In the genomic region with DNA sequence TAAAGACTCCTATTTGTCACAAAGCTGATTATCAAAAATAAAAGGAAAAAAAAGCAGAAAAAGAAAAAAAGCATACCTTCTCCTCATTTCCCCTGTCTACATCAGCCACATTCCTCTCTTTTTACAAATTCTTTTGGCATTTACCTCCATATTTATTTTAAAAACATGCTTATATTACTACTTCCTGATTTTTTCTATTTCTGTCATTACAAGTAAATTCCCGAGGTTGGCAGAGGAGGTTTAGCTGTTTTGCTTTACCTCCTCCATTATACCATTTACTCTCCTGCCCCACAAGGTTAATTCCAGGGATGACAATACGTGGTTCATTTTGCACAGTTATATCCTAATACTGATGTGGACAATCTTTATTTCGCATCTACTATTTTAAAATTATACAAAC, we compare ENCODE assay signal across 28 cellular contexts.
"Had no signal": no experiment of that assay in that cellular context is flagged by ENCODE, and none has a peak within 500 bp of the region (broad histone marks: within the 10 kb centered on the region; RNA-seq: fewer than 3 reads in every experiment).

No MANE protein-coding gene starts in this region.

- DNase-seq: activated CD4-positive, alpha-beta memory T cell treated with anti-CD3 and anti-CD28 coated beads, Interleukin-2, amount 10 ng/mL, durations not matched to agents 7 days and 5 days; activated CD4-positive, alpha-beta T cell treated with anti-CD3 and anti-CD28 coated beads for 1 hour; activated CD4-positive, alpha-beta T cell treated with anti-CD3 and anti-CD28 coated beads, Interleukin-2, amount 10 ng/mL, durations not matched to agents 7 days and 5 days; activated CD8-positive, alpha-beta memory T cell treated with anti-CD3 and anti-CD28 coated beads, Interleukin-2, amount 50 U/mL, for 48 hours; activated gamma-delta T cell treated with Interleukin-2 at 50 U/mL for 16 hours; activated naive CD4-positive, alpha-beta T cell treated with anti-CD3 and anti-CD28 coated beads, Interleukin-2, amount 50 U/mL, for 16 hours; activated T-cell treated with anti-CD3 and anti-CD28 coated beads, Interleukin-2, amount 50 U/mL, for 24 hours; caudate nucleus; effector memory CD4-positive, alpha-beta T cell; erythroblast; head of caudate nucleus; hypothalamus; immature natural killer cell; kidney; left colon; midbrain; naive thymus-derived CD4-positive, alpha-beta T cell; retina; stimulated activated CD4-positive, alpha-beta T cell treated with anti-CD3 and anti-CD28 coated beads, Interleukin-4, amount 100 ng/mL, for 24 hours; T-helper 2 cell; trophoblast cell had no signal

- H3K36me3 ChIP-seq: gastroesophageal sphincter, pancreas, prostate gland, thoracic aorta had no signal

- H3K4me3 Mint-ChIP-seq: activated CD4-positive, alpha-beta memory T cell treated with anti-CD3 and anti-CD28 coated beads, Interleukin-2, amount 10 ng/mL, durations not matched to agents 7 days and 5 days; activated CD4-positive, alpha-beta T cell treated with anti-CD3 and anti-CD28 coated beads, Interleukin-2, amount 10 ng/mL, durations not matched to agents 7 days and 5 days; activated T-cell treated with anti-CD3 and anti-CD28 coated beads, Interleukin-2, amount 50 U/mL, for 24 hours; immature natural killer cell; naive thymus-derived CD4-positive, alpha-beta T cell; stimulated activated effector memory CD8-positive, alpha-beta T cell treated with anti-CD3 and anti-CD28 coated beads, Interleukin-12 subunit alpha, Interleukin-12 subunit beta, amount 100 ng/mL, for 72 hours; stimulated activated naive CD8-positive, alpha-beta T cell treated with anti-CD3 and anti-CD28 coated beads, Interleukin-15, Interleukin-2, amounts not matched to agents 100 ng/mL and 50 ng/mL, for 24 hours; WTC11 had no signal

- H3K9me3 ChIP-seq: gastroesophageal sphincter, pancreas, prostate gland, thoracic aorta had no signal

- H3K27me3 ChIP-seq: gastroesophageal sphincter, pancreas had no signal

- H3K27ac Mint-ChIP-seq: activated CD4-positive, alpha-beta memory T cell treated with anti-CD3 and anti-CD28 coated beads, Interleukin-2, amount 10 ng/mL, durations not matched to agents 7 days and 5 days; activated CD4-positive, alpha-beta T cell treated with anti-CD3 and anti-CD28 coated beads, Interleukin-2, amount 10 ng/mL, durations not matched to agents 7 days and 5 days; activated T-cell treated with anti-CD3 and anti-CD28 coated beads, Interleukin-2, amount 50 U/mL, for 24 hours; immature natural killer cell; naive thymus-derived CD4-positive, alpha-beta T cell; stimulated activated effector memory CD8-positive, alpha-beta T cell treated with anti-CD3 and anti-CD28 coated beads, Interleukin-12 subunit alpha, Interleukin-12 subunit beta, amount 100 ng/mL, for 72 hours; stimulated activated naive CD8-positive, alpha-beta T cell treated with anti-CD3 and anti-CD28 coated beads, Interleukin-15, Interleukin-2, amounts not matched to agents 100 ng/mL and 50 ng/mL, for 24 hours; WTC11 had no signal

- H3K9me3 Mint-ChIP-seq: activated CD4-positive, alpha-beta memory T cell treated with anti-CD3 and anti-CD28 coated beads, Interleukin-2, amount 10 ng/mL, durations not matched to agents 7 days and 5 days; activated CD4-positive, alpha-beta T cell treated with anti-CD3 and anti-CD28 coated beads, Interleukin-2, amount 10 ng/mL, durations not matched to agents 7 days and 5 days; stimulated activated effector memory CD8-positive, alpha-beta T cell treated with anti-CD3 and anti-CD28 coated beads, Interleukin-12 subunit alpha, Interleukin-12 subunit beta, amount 100 ng/mL, for 72 hours; stimulated activated naive CD8-positive, alpha-beta T cell treated with anti-CD3 and anti-CD28 coated beads, Interleukin-15, Interleukin-2, amounts not matched to agents 100 ng/mL and 50 ng/mL, for 24 hours had no signal

- H3K4me1 Mint-ChIP-seq: activated CD4-positive, alpha-beta memory T cell treated with anti-CD3 and anti-CD28 coated beads, Interleukin-2, amount 10 ng/mL, durations not matched to agents 7 days and 5 days; activated CD4-positive, alpha-beta T cell treated with anti-CD3 and anti-CD28 coated beads, Interleukin-2, amount 10 ng/mL, durations not matched to agents 7 days and 5 days; immature natural killer cell; stimulated activated effector memory CD8-positive, alpha-beta T cell treated with anti-CD3 and anti-CD28 coated beads, Interleukin-12 subunit alpha, Interleukin-12 subunit beta, amount 100 ng/mL, for 72 hours; WTC11 had no signal

- H3K27ac ChIP-seq: gastroesophageal sphincter, pancreas, prostate gland had no signal

- H3K4me1 ChIP-seq: pancreas, prostate gland had no signal

- H3K4me3 ChIP-seq: gastroesophageal sphincter, pancreas, prostate gland, thoracic aorta had no signal

- H3K36me3 Mint-ChIP-seq: naive thymus-derived CD4-positive, alpha-beta T cell; stimulated activated effector memory CD8-positive, alpha-beta T cell treated with anti-CD3 and anti-CD28 coated beads, Interleukin-12 subunit alpha, Interleukin-12 subunit beta, amount 100 ng/mL, for 72 hours; WTC11 had no signal
